20 cellular contexts compared by ENCODE assay signal in the genomic region with DNA sequence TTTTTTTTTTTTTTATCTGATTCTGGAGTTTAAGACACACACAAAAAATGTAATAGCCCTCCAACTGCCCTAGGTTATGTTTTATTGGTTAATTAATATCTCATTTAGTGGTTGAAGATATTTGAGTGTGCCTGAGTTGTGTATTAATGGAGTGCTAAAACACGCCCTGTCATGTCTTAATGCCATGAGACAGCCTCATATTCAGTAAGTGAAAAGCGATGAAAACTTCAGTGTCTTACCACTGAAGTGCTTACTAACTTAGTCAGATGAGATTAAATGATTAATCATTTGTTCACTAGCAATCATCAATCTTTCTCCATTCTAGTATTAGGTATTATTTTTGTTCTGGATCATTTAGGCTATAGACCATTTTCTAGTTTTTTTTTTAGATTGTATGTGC.
"Had no signal": no experiment of that assay in that cellular context is flagged by ENCODE, and none has a peak within 500 bp of the region (broad histone marks: within the 10 kb centered on the region; RNA-seq: fewer than 3 reads in every experiment).

No MANE protein-coding gene starts in this region.

- FAIRE-seq: urothelium cell line had no signal

- H3K4me2 ChIP-seq: neural progenitor cell, smooth muscle cell had no signal

- H2AFZ ChIP-seq: neural progenitor cell had no signal

- DNase-seq: effector memory CD8-positive, alpha-beta T cell; erythroblast; foreskin melanocyte; heart left ventricle; hippocampal formation; left ventricle myocardium inferior; lower lobe of right lung; mesenchymal stem cell; midbrain; nucleus accumbens; ovary; right cardiac atrium; stimulated activated CD4-positive, alpha-beta T cell treated with anti-CD3 and anti-CD28 coated beads, Interleukin-2, amount 100 ng/mL, for 48 hours; stimulated activated naive CD4-positive, alpha-beta T cell treated with Interleukin-2 at 50 U/mL for 16 hours had no signal

- H3K4me1 Mint-ChIP-seq: neural progenitor cell had no signal

- H3K4me1 ChIP-seq: heart left ventricle, left ventricle myocardium inferior, lower lobe of right lung, neural progenitor cell had no signal

- H3K27ac Mint-ChIP-seq: dendritic cell treated with granulocyte-macrophage colony-stimulating factor and Interleukin-4, amounts not matched to agents 40 ng/mL and 50 ng/mL, for 4 days; effector memory CD8-positive, alpha-beta T cell; natural killer cell treated with Interleukin-12 subunit alpha and Interleukin-12 subunit beta and Interleukin-15 and Interleukin-18, amount 100 ng/mL, for 72 hours; neural progenitor cell; type B pancreatic cell had no signal

- H3K4me3 Mint-ChIP-seq: dendritic cell treated with granulocyte-macrophage colony-stimulating factor and Interleukin-4, amounts not matched to agents 40 ng/mL and 50 ng/mL, for 4 days; effector memory CD8-positive, alpha-beta T cell; natural killer cell treated with Interleukin-12 subunit alpha and Interleukin-12 subunit beta and Interleukin-15 and Interleukin-18, amount 100 ng/mL, for 72 hours; neural progenitor cell; type B pancreatic cell had no signal

- H3K9me3 Mint-ChIP-seq: neural progenitor cell, type B pancreatic cell had no signal

- H3K27me3 ChIP-seq: heart left ventricle, neural progenitor cell, ovary had no signal

- H3K4me3 ChIP-seq: heart left ventricle, left ventricle myocardium inferior, lower lobe of right lung, neural progenitor cell, ovary, smooth muscle cell had no signal

- H3K36me3 ChIP-seq: heart left ventricle, left ventricle myocardium inferior, lower lobe of right lung, neural progenitor cell, ovary had no signal

- ATAC-seq: effector memory CD8-positive, alpha-beta T cell; heart left ventricle; lower lobe of right lung; natural killer cell treated with Interleukin-12 subunit alpha and Interleukin-12 subunit beta and Interleukin-15 and Interleukin-18, amount 100 ng/mL, for 72 hours; right cardiac atrium had no signal

- H3K27ac ChIP-seq: heart left ventricle, left ventricle myocardium inferior, lower lobe of right lung, neural progenitor cell, ovary had no signal

- H3K36me3 Mint-ChIP-seq: neural progenitor cell, type B pancreatic cell had no signal

- H3K27me3 Mint-ChIP-seq: dendritic cell treated with granulocyte-macrophage colony-stimulating factor and Interleukin-4, amounts not matched to agents 40 ng/mL and 50 ng/mL, for 4 days; effector memory CD8-positive, alpha-beta T cell; natural killer cell treated with Interleukin-12 subunit alpha and Interleukin-12 subunit beta and Interleukin-15 and Interleukin-18, amount 100 ng/mL, for 72 hours had no signal
